Comparison of ENCODE assay signal across 19 cellular contexts in the genomic region with DNA sequence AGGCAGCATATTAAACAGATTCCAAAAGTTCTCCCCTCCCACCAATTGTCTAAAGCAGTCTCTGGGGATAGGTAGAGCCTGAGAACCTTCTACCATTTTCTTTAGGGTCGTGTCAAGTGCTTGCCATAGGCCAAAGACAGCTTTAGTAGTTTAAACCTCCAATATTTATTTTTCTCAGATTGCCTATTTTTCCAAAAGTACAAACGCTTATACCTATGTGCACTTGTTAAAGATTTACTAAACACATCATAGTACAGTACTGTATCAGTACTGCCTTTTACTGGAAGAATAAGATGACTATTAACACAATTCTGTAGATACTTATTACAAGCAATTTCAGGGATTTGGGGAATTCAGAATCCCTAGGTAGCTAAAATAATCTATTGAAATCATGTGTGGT.
"Had no signal": no experiment of that assay in that cellular context is flagged by ENCODE, and none has a peak within 500 bp of the region (broad histone marks: within the 10 kb centered on the region; RNA-seq: fewer than 3 reads in every experiment).

No MANE protein-coding gene starts in this region.

- H3K4me3 ChIP-seq: breast epithelium, gastroesophageal sphincter, heart right ventricle, thoracic aorta had no signal

- H3K27ac Mint-ChIP-seq: activated CD4-positive, alpha-beta memory T cell treated with anti-CD3 and anti-CD28 coated beads for 36 hours had no signal

- H3K27me3 ChIP-seq: breast epithelium, gastroesophageal sphincter, heart right ventricle had no signal

- DNase-seq: activated CD4-positive, alpha-beta memory T cell treated with anti-CD3 and anti-CD28 coated beads for 36 hours; activated naive CD4-positive, alpha-beta T cell treated with anti-CD3 and anti-CD28 coated beads, Interleukin-2, amount 10 ng/mL, durations not matched to agents 7 days and 5 days; cerebellar nuclear complex; cortex of kidney; effector CD4-positive, alpha-beta T cell; heart right ventricle; immature natural killer cell; mesendoderm; naive thymus-derived CD8-positive, alpha-beta T cell; occipital lobe; posterior cingulate gyrus; retina; stimulated activated naive B cell treated with anti-CD40 and anti-IgM and Interleukin-4, amounts not matched to agents 10 μg/mL and 1 μg/mL and 100 μg/mL, for 72 hours; T-helper 2 cell; WERI-Rb-1 had no signal

- H3K4me3 Mint-ChIP-seq: activated CD4-positive, alpha-beta memory T cell treated with anti-CD3 and anti-CD28 coated beads for 36 hours; activated naive CD4-positive, alpha-beta T cell treated with anti-CD3 and anti-CD28 coated beads, Interleukin-2, amount 10 ng/mL, durations not matched to agents 7 days and 5 days; immature natural killer cell; naive thymus-derived CD8-positive, alpha-beta T cell; stimulated activated naive B cell treated with anti-CD40 and anti-IgM and Interleukin-4, amounts not matched to agents 10 μg/mL and 1 μg/mL and 100 μg/mL, for 72 hours had no signal

- H3K27me3 Mint-ChIP-seq: activated CD4-positive, alpha-beta memory T cell treated with anti-CD3 and anti-CD28 coated beads for 36 hours; activated naive CD4-positive, alpha-beta T cell treated with anti-CD3 and anti-CD28 coated beads, Interleukin-2, amount 10 ng/mL, durations not matched to agents 7 days and 5 days; naive thymus-derived CD8-positive, alpha-beta T cell; stimulated activated naive B cell treated with anti-CD40 and anti-IgM and Interleukin-4, amounts not matched to agents 10 μg/mL and 1 μg/mL and 100 μg/mL, for 72 hours had no signal

- H3K9me3 Mint-ChIP-seq: activated CD4-positive, alpha-beta memory T cell treated with anti-CD3 and anti-CD28 coated beads for 36 hours; activated naive CD4-positive, alpha-beta T cell treated with anti-CD3 and anti-CD28 coated beads, Interleukin-2, amount 10 ng/mL, durations not matched to agents 7 days and 5 days; immature natural killer cell; naive thymus-derived CD8-positive, alpha-beta T cell; stimulated activated naive B cell treated with anti-CD40 and anti-IgM and Interleukin-4, amounts not matched to agents 10 μg/mL and 1 μg/mL and 100 μg/mL, for 72 hours had no signal

- H3K9me3 ChIP-seq: breast epithelium, gastroesophageal sphincter, heart right ventricle, thoracic aorta had no signal

- H3K27ac ChIP-seq: breast epithelium, gastroesophageal sphincter, thoracic aorta, WERI-Rb-1 had no signal

- ATAC-seq: esophagus mucosa; gastroesophageal sphincter; heart right ventricle; naive thymus-derived CD8-positive, alpha-beta T cell; stimulated activated naive B cell treated with anti-CD40 and anti-IgM and Interleukin-4, amounts not matched to agents 10 μg/mL and 1 μg/mL and 100 μg/mL, for 72 hours had no signal

- H3K4me1 ChIP-seq: breast epithelium had no signal
